10 cellular contexts compared by ENCODE assay signal in genomic region chr6:108587258-108588059, GRCh38. TPM values are rescaled to one million over a fixed set of nuclear protein-coding genes. Genes with fewer than 3 reads are reported as not detected.
A peak's percentile ranks its signal among the peaks of the same experiment; 100 is the strongest.
DNase-seq lines count a peak whose midpoint lies in the region; ATAC-seq, FAIRE-seq and TF ChIP-seq lines count a peak whose summit lies in the region.
"Had no signal": no experiment of that assay in that cellular context is flagged by ENCODE, and none has a peak within 500 bp of the region (broad histone marks: within the 10 kb centered on the region; RNA-seq: fewer than 3 reads in every experiment).

No MANE protein-coding gene starts in this region.

- DNase-seq in SJSA1 (ENCODE audit: low read depth in 1 of 2, low spot score in 2 of 2) (peak; percentile 69 to 72), fibroblast of the aortic adventitia (ENCODE audit: low read depth) (peak; percentile 73), pancreas (no peak), ecto neural progenitor cell (ENCODE audit: low spot score) (no peak), NCI-H146 (lab: John Stamatoyannopoulos, UW) (no peak)
- no peak for DNase-seq in activated CD4-positive, alpha-beta T cell treated with anti-CD3 and anti-CD28 coated beads for 48 hours
- DNase-seq: DMS79, NCI-H226 had no signal

- H4K20me1 ChIP-seq in BLaER1 treated with 17β-estradiol and CSF1 and Interleukin-3, amounts not matched to agents 10 nM and 100 nM = peaks cover 71 to 100% (median 98%) of the 10 kb centered on the region in 11 experiments; a peak in 21 of 22 replicates

- H3K27ac ChIP-seq in BLaER1 treated with 17β-estradiol and CSF1 and Interleukin-3, amounts not matched to agents 10 nM and 100 nM = no peak overlapping the region; a peak in 1 of 22 replicates
- peak overlapping the region; percentile 34 for H3K27ac ChIP-seq in SJSA1
- peak overlapping the region in 3 of 4 donors; percentile 2 to 73 (median 57) for H3K27ac ChIP-seq in pancreas

- H3K27me3 ChIP-seq in BLaER1 treated with 17β-estradiol and CSF1 and Interleukin-3, amounts not matched to agents 10 nM and 100 nM = no peaks in the 10 kb centered on the region
- no peaks in the 10 kb centered on the region for H3K27me3 ChIP-seq in SJSA1 (replicated peaks)
- no peaks in the 10 kb centered on the region for H3K27me3 ChIP-seq in pancreas

- FAIRE-seq in pancreas (lab: Jason Lieb, UNC) = no peak

- H3K4me3 ChIP-seq in BLaER1 treated with 17β-estradiol and CSF1 and Interleukin-3, amounts not matched to agents 10 nM and 100 nM = no peak overlapping the region
- H3K4me3 ChIP-seq in SJSA1 = no peak overlapping the region
- no peak overlapping the region for H3K4me3 ChIP-seq in fibroblast of the aortic adventitia (ENCODE audit: low read depth, low read length)
- no peak overlapping the region for H3K4me3 ChIP-seq in pancreas

- intact Hi-C loops in pancreas (cut with DNase I) = no loop called here

- peak overlapping the region in 6 of 11 experiments; percentile 1 to 75 (median 54); a peak in 11 of 22 replicates for H3K4me2 ChIP-seq in BLaER1 treated with 17β-estradiol and CSF1 and Interleukin-3, amounts not matched to agents 10 nM and 100 nM

- WGBS in pancreas, 2 donors = 42 to 43% methylated on average over 9 of the region's 9 CpGs

- H3K9me3 ChIP-seq in BLaER1 treated with 17β-estradiol and CSF1 and Interleukin-3, amounts not matched to agents 10 nM and 100 nM (replicated peaks in 1 of 11) = no peaks in the 10 kb centered on the region
- H3K9me3 ChIP-seq in SJSA1 (replicated peaks) (no peaks in the 10 kb centered on the region), pancreas (no peaks in the 10 kb centered on the region)

- peaks cover 0 to 54% (median 14%) of the 10 kb centered on the region in 11 experiments; a peak in 10 of 22 replicates for H3K36me3 ChIP-seq in BLaER1 treated with 17β-estradiol and CSF1 and Interleukin-3, amounts not matched to agents 10 nM and 100 nM
- no peaks in the 10 kb centered on the region for H3K36me3 ChIP-seq in SJSA1
- H3K36me3 ChIP-seq in pancreas = no peaks in the 10 kb centered on the region

- peak overlapping the region in 1 of 11 experiments; percentile 36; a peak in 1 of 22 replicates for H3K9ac ChIP-seq in BLaER1 treated with 17β-estradiol and CSF1 and Interleukin-3, amounts not matched to agents 10 nM and 100 nM

- TF ChIP-seq CTCF in fibroblast of the aortic adventitia (IDR thresholded peaks at IDR 0.05; ENCODE audit: insufficient read depth, low read length) = no peak
- no peak for TF ChIP-seq CTCF in pancreas (IDR thresholded peaks at IDR 0.05)

- ATAC-seq in pancreas (peak in 3 of 4 donors; percentile 15 to 20 (median 19)), HG02623 (IDR thresholded peaks at IDR 0.05; ENCODE audit: unreplicated experiment) (no peak)

- H3K4me1 ChIP-seq in BLaER1 treated with 17β-estradiol and CSF1 and Interleukin-3, amounts not matched to agents 10 nM and 100 nM = peaks cover 32 to 97% (median 56%) of the 10 kb centered on the region in 10 experiments
- H3K4me1 ChIP-seq in SJSA1 (replicated peaks) (peaks cover 66% of the 10 kb centered on the region), pancreas (peaks cover 46 to 79% (median 71%) of the 10 kb centered on the region in 3 donors)

RNA-seq across cellular contexts. Expression of gene FOXO3, which starts 26.7 kb away (rescaled TPM):
- 15.3 and 20.4 TPM in 2 replicates for total RNA-seq in SJSA1 (2014; rRNA removed; shearing (Covaris generic))
- total RNA-seq in fibroblast of the aortic adventitia (ENCODE audit: low replicate concordance) (49.3 and 54.5 TPM in 2 replicates), pancreas (10 to 100 TPM; 33.0 to 61.2 (median 41.7) TPM)
- 10 to 100 TPM; 11.3 to 12.6 TPM for polyA plus RNA-seq in pancreas

Comparison
In these comparisons a context has a peak if more than half of its experiments do, and no peak if none do; other contexts are left out.
1. H3K27ac ChIP-seq: peak in SJSA1 (single experiment) and pancreas (3 of 4); none in BLaER1 treated with 17β-estradiol and CSF1 and Interleukin-3, amounts not matched to agents 10 nM and 100 nM (0 of 11).
2. DNase-seq: peak in SJSA1 (2 of 2) and fibroblast of the aortic adventitia (single experiment); none in pancreas (0 of 6), ecto neural progenitor cell (single experiment), NCI-H146 (single experiment) and activated CD4-positive, alpha-beta T cell treated with anti-CD3 and anti-CD28 coated beads for 48 hours (single experiment).